In the genomic region with DNA sequence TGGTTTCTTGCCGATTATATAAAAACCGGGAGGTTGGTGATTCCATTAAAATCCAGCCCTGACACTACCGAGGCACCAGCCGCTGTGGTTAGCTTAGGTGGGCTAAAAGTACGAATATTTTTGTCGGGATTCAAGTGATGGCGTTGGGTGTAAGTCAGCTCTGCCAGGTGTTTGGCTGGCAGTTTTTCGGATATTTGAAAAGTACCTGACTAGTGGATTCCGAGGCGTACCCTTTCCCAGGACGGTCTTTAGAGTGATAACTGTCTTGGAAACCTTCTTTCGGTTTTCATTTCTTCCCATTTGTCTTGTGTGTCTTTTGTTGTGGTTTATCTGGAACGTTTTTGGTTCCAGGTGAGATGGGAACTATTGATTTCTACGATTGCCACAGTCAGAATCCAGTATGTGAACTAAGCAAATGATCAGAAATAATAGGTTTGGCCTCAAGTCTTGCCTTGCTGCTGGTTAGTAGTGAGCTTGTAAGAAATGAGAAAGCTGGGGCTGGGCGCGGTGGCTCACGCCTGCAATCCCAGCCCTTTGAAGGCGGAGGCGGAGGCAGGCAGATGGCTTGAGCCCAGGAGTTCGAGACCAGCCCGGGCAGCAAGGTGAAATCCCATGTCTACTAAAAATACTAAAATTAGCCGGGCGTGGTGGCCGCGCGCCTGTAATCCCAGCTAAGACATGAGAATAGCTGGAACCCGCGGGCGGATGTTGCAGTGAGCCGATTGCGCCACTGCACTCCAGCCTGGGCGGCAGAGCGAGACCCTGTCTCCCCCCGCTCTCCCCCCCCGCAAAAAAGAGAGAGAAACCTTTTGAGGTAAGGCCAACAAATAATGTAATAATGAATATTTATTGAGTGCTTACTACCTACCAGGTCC, we compare ENCODE assay signal across 1 cellular context.
TF ChIP-seq lines count a peak whose summit lies in the region.

No MANE protein-coding gene starts in this region.

TF ChIP-seq in WTC11, 78 proteins besides CTCF, POLR2A, EP300 and RAD21 (continued from another document):
- TF ChIP-seq, protein P1, sequence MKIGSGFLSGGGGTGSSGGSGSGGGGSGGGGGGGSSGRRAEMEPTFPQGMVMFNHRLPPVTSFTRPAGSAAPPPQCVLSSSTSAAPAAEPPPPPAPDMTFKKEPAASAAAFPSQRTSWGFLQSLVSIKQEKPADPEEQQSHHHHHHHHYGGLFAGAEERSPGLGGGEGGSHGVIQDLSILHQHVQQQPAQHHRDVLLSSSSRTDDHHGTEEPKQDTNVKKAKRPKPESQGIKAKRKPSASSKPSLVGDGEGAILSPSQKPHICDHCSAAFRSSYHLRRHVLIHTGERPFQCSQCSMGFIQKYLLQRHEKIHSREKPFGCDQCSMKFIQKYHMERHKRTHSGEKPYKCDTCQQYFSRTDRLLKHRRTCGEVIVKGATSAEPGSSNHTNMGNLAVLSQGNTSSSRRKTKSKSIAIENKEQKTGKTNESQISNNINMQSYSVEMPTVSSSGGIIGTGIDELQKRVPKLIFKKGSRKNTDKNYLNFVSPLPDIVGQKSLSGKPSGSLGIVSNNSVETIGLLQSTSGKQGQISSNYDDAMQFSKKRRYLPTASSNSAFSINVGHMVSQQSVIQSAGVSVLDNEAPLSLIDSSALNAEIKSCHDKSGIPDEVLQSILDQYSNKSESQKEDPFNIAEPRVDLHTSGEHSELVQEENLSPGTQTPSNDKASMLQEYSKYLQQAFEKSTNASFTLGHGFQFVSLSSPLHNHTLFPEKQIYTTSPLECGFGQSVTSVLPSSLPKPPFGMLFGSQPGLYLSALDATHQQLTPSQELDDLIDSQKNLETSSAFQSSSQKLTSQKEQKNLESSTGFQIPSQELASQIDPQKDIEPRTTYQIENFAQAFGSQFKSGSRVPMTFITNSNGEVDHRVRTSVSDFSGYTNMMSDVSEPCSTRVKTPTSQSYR (CRISPR knock-in tag; IDR thresholded peaks at IDR 0.05) = no peak
- TF ChIP-seq PRRX2 (CRISPR knock-in tag; IDR thresholded peaks at IDR 0.05) (no peak), TEAD1 (CRISPR knock-in tag; IDR thresholded peaks at IDR 0.05) (no peak)
TF ChIP-seq in WTC11: peak in this region for 0.
